Comparison of ENCODE assay signal across 8 cellular contexts in genomic region chr1:1000357-1001056, GRCh38. TPM values are rescaled to one million over a fixed set of nuclear protein-coding genes. Genes with fewer than 3 reads are reported as not detected.
DNase-seq lines count a peak whose midpoint lies in the region; ATAC-seq, FAIRE-seq and TF ChIP-seq lines count a peak whose summit lies in the region.

No MANE protein-coding gene starts in this region.

- no peak for TF ChIP-seq RAD21 in HCT116 (IDR thresholded peaks at IDR 0.05; ENCODE audit: low read depth)

- intact Hi-C loops in CD8-positive, alpha-beta T cell (cut with DNase I, micrococcal nuclease): loop anchor here (1.0 to 5.0 kb wide), 4 partner anchors 13 to 62 kb away; partner anchors contain the start of gene ISG15 (in 2 of the 2)
- intact Hi-C loops in HCT116 (cut with micrococcal nuclease) (loop anchor here (2.0 to 5.0 kb wide), 2 partner anchors 16 to 67 kb away; no protein-coding TSS in a partner anchor), upper lobe of right lung (cut with DNase I) (no loop called here)

- peak overlapping the region; percentile 19 for H3K27ac ChIP-seq in CD8-positive, alpha-beta T cell (ENCODE audit: low read depth, low read length)
- H3K27ac ChIP-seq in HCT116 (ENCODE audit: low read depth, low read length) (peak overlapping the region; percentile 99), osteoblast (ENCODE audit: low read depth, low read length) (peak overlapping the region; percentile 41), upper lobe of right lung (peak overlapping the region; percentile 95)

- peak; percentile 53 for ATAC-seq in CD8-positive, alpha-beta T cell
- peak; percentile 55 for ATAC-seq in HCT116
- ATAC-seq in upper lobe of right lung: peak; percentile 48

- DNase-seq in CD8-positive, alpha-beta T cell: peak in 6 of 7 experiments; percentile 55 to 89 (median 69)
- peak; percentile 87 for DNase-seq in HCT116 (ENCODE audit: low read depth, low spot score)
- DNase-seq in RPMI7951 (ENCODE audit: low read depth): peak; percentile 60
- DNase-seq in activated naive CD4-positive, alpha-beta T cell treated with anti-CD3 and anti-CD28 coated beads, Interleukin-2, amount 50 U/mL, for 16 hours: peak; percentile 80
- DNase-seq in frontal cortex (ENCODE audit: low spot score in 2 of 2): peak; percentile 85 to 94
- peak; percentile 99 for DNase-seq in osteoblast (ENCODE audit: insufficient read length, low spot score, missing footprints)
- peak; percentile 90 for DNase-seq in upper lobe of right lung
- no peak for DNase-seq in SHP77 (lab: John Stamatoyannopoulos, UW)

- H3K79me2 ChIP-seq in HCT116 (ENCODE audit: insufficient read depth, low read length) (peaks cover 29% of the 10 kb centered on the region), osteoblast (ENCODE audit: insufficient read depth, low read length) (no peaks in the 10 kb centered on the region)

- RAD21 ChIA-PET in HCT116 (lab: Charles Lee; ENCODE audit: low non-redundant PET in 1 of 2, low total read pairs in 2 of 2, uncharacterized antibody in 2 of 2, unreplicated experiment in 2 of 2): no interaction called here

- H3K4me3 Mint-ChIP-seq in CD8-positive, alpha-beta T cell: peak overlapping the region; percentile 82

- peaks cover 47% of the 10 kb centered on the region for H3K27me3 ChIP-seq in CD8-positive, alpha-beta T cell (ENCODE audit: insufficient read depth, low read length)
- H3K27me3 ChIP-seq in HCT116 (ENCODE audit: insufficient read depth, low read length) (no peaks in the 10 kb centered on the region), osteoblast (ENCODE audit: insufficient read depth, low read length) (peaks cover 50% of the 10 kb centered on the region), upper lobe of right lung (peaks cover 34% of the 10 kb centered on the region)

- FAIRE-seq in frontal cortex (lab: Jason Lieb, UNC): no peak

- no peaks in the 10 kb centered on the region for H3K9me2 ChIP-seq in HCT116 (ENCODE audit: insufficient read depth)

- H3K4me2 ChIP-seq in HCT116 (ENCODE audit: low read length) (peak overlapping the region; percentile 98), osteoblast (ENCODE audit: insufficient read depth, low read length) (peak overlapping the region; percentile 59)

- H3K4me3 ChIP-seq in CD8-positive, alpha-beta T cell (ENCODE audit: low read depth, low read length): peak overlapping the region; percentile 50
- peak overlapping the region; percentile 64 to 83 for H3K4me3 ChIP-seq in HCT116 (replicated peaks in 1 of 2; ENCODE audit: low read depth in 1 of 2, low read length in 2 of 2)
- H3K4me3 ChIP-seq in osteoblast (ENCODE audit: insufficient read depth, low read length): peak overlapping the region; percentile 60
- H3K4me3 ChIP-seq in upper lobe of right lung: peak overlapping the region; percentile 59

- peaks cover 63% of the 10 kb centered on the region for H3K4me1 ChIP-seq in CD8-positive, alpha-beta T cell (ENCODE audit: insufficient read depth, low read length)
- H3K4me1 ChIP-seq in HCT116 (ENCODE audit: control insufficient read depth in 1 of 2, insufficient read depth in 2 of 2, low read length in 2 of 2) (peaks cover 22 to 71% of the 10 kb centered on the region in 2 experiments), osteoblast (ENCODE audit: insufficient read depth, low read length) (peaks cover 4% of the 10 kb centered on the region), upper lobe of right lung (peaks cover 16% of the 10 kb centered on the region)

- H3K9ac ChIP-seq in HCT116 (ENCODE audit: low read length): peak overlapping the region; percentile 100

- H4K20me1 ChIP-seq in HCT116 (ENCODE audit: insufficient read depth): peaks cover 8% of the 10 kb centered on the region; the same call in 1 of the 2 replicates
- H4K20me1 ChIP-seq in osteoblast (ENCODE audit: insufficient read depth, low read length): peaks cover 3% of the 10 kb centered on the region

- CTCF ChIA-PET in CD8-positive, alpha-beta T cell (lab: Charles Lee): interaction anchor here (0.8 to 3.7 kb wide), 8 partner anchors 9 to 63 kb away, joined by 3 to 34 read pairs (median 7); partner anchors contain the start of genes ISG15 and PERM1
- CTCF ChIA-PET in HCT116 (lab: Charles Lee): interaction anchor here (1.0 to 4.0 kb wide), 3 partner anchors 13 to 64 kb away, joined by 5 to 26 read pairs (median 17); partner anchors contain the start of genes AGRN and ISG15

- H2AFZ ChIP-seq in HCT116 (ENCODE audit: low read depth, low read length, poor library complexity, severe bottlenecking) (no peak overlapping the region), osteoblast (ENCODE audit: low read length) (peak overlapping the region; percentile 22)

- no peaks in the 10 kb centered on the region for H3K36me3 ChIP-seq in CD8-positive, alpha-beta T cell (ENCODE audit: insufficient read depth, low read length)
- H3K36me3 ChIP-seq in HCT116 (ENCODE audit: control insufficient read depth in 1 of 2, insufficient read depth in 2 of 2, low read length in 2 of 2): no peaks in the 10 kb centered on the region
- H3K36me3 ChIP-seq in osteoblast (ENCODE audit: insufficient read depth, low read length): no peaks in the 10 kb centered on the region
- H3K36me3 ChIP-seq in upper lobe of right lung: no peaks in the 10 kb centered on the region

- H3K27ac Mint-ChIP-seq in CD8-positive, alpha-beta T cell: peak overlapping the region; percentile 94

- no TSS peak for BruUV-seq in HCT116 (replicated peaks; lab: Mats Ljungman, UMichigan)

- H3K27me3 Mint-ChIP-seq in CD8-positive, alpha-beta T cell (ENCODE audit: low read depth): peaks cover 33% of the 10 kb centered on the region

- H3K9me3 Mint-ChIP-seq in CD8-positive, alpha-beta T cell: no peaks in the 10 kb centered on the region

- TF ChIP-seq POLR2A in HCT116 (IDR thresholded peaks at IDR 0.05; ENCODE audit: borderline replicate concordance, extremely low read depth, insufficient read depth, insufficient read length): no peak

- no peaks in the 10 kb centered on the region for H3K36me3 Mint-ChIP-seq in CD8-positive, alpha-beta T cell

- POLR2A ChIA-PET in CD8-positive, alpha-beta T cell (lab: Charles Lee): interaction anchor here (1.1 kb wide), 1 partner anchor 13 kb away, joined by 3 read pairs; the partner anchor contains the start of gene ISG15
- POLR2A ChIA-PET in HCT116 (lab: Charles Lee): interaction anchor here (1.0 to 1.5 kb wide), 4 partner anchors 13 to 34 kb away, joined by 3 to 5 read pairs (median 3); partner anchors contain the start of genes ISG15 and PLEKHN1

- no peak for TF ChIP-seq CTCF in CD8-positive, alpha-beta T cell (IDR thresholded peaks at IDR 0.05)
- TF ChIP-seq CTCF in HCT116 (IDR thresholded peaks at IDR 0.05 in 2 of 3, conservative IDR thresholded peaks at IDR 0.05 in 1 of 3; ENCODE audit: borderline replicate concordance in 1 of 3, insufficient read depth in 1 of 3, low read depth in 2 of 3, low read length in 2 of 3) (no peak), osteoblast (IDR thresholded peaks at IDR 0.05; ENCODE audit: extremely low read depth, low read depth, low read length) (no peak), upper lobe of right lung (IDR thresholded peaks at IDR 0.05) (no peak)

- no peaks in the 10 kb centered on the region for H3K9me3 ChIP-seq in CD8-positive, alpha-beta T cell (ENCODE audit: low read length)
- H3K9me3 ChIP-seq in HCT116 (ENCODE audit: control insufficient read depth in 1 of 2, insufficient read depth in 1 of 2, low read depth in 1 of 2, low read length in 2 of 2): no peaks in the 10 kb centered on the region
- no peaks in the 10 kb centered on the region for H3K9me3 ChIP-seq in osteoblast (ENCODE audit: low read depth, low read length)
- H3K9me3 ChIP-seq in upper lobe of right lung: no peaks in the 10 kb centered on the region

- H3K4me1 Mint-ChIP-seq in CD8-positive, alpha-beta T cell (ENCODE audit: low read depth): peaks cover 28% of the 10 kb centered on the region

TF ChIP-seq in HCT116, 20 proteins besides CTCF, POLR2A, EP300 and RAD21 (continues in another document):
- TF ChIP-seq ELF1 (IDR thresholded peaks at IDR 0.05; ENCODE audit: borderline replicate concordance, low read depth): no peak
- no peak for TF ChIP-seq EGR1 (IDR thresholded peaks at IDR 0.05; ENCODE audit: low read depth)
- no peak for TF ChIP-seq YY1 (IDR thresholded peaks at IDR 0.05; ENCODE audit: extremely low read depth, insufficient replicate concordance, low read depth, low read length)
- TF ChIP-seq TCF7L2 (IDR thresholded peaks at IDR 0.05; ENCODE audit: borderline replicate concordance, extremely low read depth, insufficient read depth, insufficient read length): peak; percentile 42

RNA-seq across cellular contexts. Expression of gene HES4, which starts 0.6 kb away (rescaled TPM):
- 10 to 100 TPM; 26.0 to 30.9 TPM for total RNA-seq in CD8-positive, alpha-beta T cell
- total RNA-seq in HCT116 (2021; ENCODE audit: unreplicated experiment) (145 TPM), frontal cortex (20.0 TPM), osteoblast (0.29 and 0.72 TPM in 2 replicates), upper lobe of right lung (26.8 TPM)
- 88.1 and 110 TPM in 2 replicates for polyA plus RNA-seq in HCT116 (2012)
- 0.39 and 0.48 TPM in 2 replicates for total RNA-seq in RPMI7951 (2014; rRNA removed; shearing (Covaris generic))

RNA-seq across cellular contexts. Expression of gene ISG15, which starts 12.8 kb away (rescaled TPM):
- 10 to 100 TPM; 56.4 to 58.4 TPM for total RNA-seq in CD8-positive, alpha-beta T cell
- total RNA-seq in HCT116 (2021; ENCODE audit: unreplicated experiment): 140 TPM
- polyA plus RNA-seq in HCT116 (2012): 209 and 352 TPM in 2 replicates
- total RNA-seq in RPMI7951 (2014; rRNA removed; shearing (Covaris generic)): 77.9 and 78.8 TPM in 2 replicates
- total RNA-seq in frontal cortex: 11.0 TPM
- total RNA-seq in osteoblast: 55.4 and 90.5 TPM in 2 replicates
- total RNA-seq in upper lobe of right lung: 93.6 TPM

RNA-seq across cellular contexts. Expression of gene PERM1, which starts 18.6 kb away (rescaled TPM):
- total RNA-seq in CD8-positive, alpha-beta T cell: under 1 TPM in 1 of 2 experiments, not detected in 1; 0.08 TPM
- total RNA-seq in HCT116 (2021; ENCODE audit: unreplicated experiment): 0.39 TPM
- polyA plus RNA-seq in HCT116 (2012): 2.6 and 3.8 TPM in 2 replicates
- 0.12 TPM in 1 of 2 replicates, not detected in the other for total RNA-seq in RPMI7951 (2014; rRNA removed; shearing (Covaris generic))
- not detected for total RNA-seq in frontal cortex
- total RNA-seq in osteoblast: not detected in 2 replicates
- 0.35 TPM for total RNA-seq in upper lobe of right lung

RNA-seq across cellular contexts. Expression of gene AGRN, which starts 19.4 kb away (rescaled TPM):
- total RNA-seq in CD8-positive, alpha-beta T cell: 10 to 100 TPM; 12.1 to 14.0 TPM
- total RNA-seq in HCT116 (2021; ENCODE audit: unreplicated experiment): 134 TPM
- polyA plus RNA-seq in HCT116 (2012): 71.3 and 82.2 TPM in 2 replicates
- total RNA-seq in RPMI7951 (2014; rRNA removed; shearing (Covaris generic)): 42.8 and 64.0 TPM in 2 replicates
- total RNA-seq in frontal cortex: 51.8 TPM
- total RNA-seq in osteoblast: 14.7 and 30.0 TPM in 2 replicates
- 135 TPM for total RNA-seq in upper lobe of right lung

RNA-seq across cellular contexts. Expression of gene PLEKHN1, which starts 34.2 kb away (rescaled TPM):
- total RNA-seq in CD8-positive, alpha-beta T cell: under 1 TPM; 0.56 to 0.60 TPM
- total RNA-seq in HCT116 (2021; ENCODE audit: unreplicated experiment) (11.6 TPM), frontal cortex (not detected), osteoblast (0.36 and 0.88 TPM in 2 replicates), upper lobe of right lung (2.1 TPM)
- polyA plus RNA-seq in HCT116 (2012): 9.4 and 9.6 TPM in 2 replicates
- 0.60 and 0.88 TPM in 2 replicates for total RNA-seq in RPMI7951 (2014; rRNA removed; shearing (Covaris generic))

Comparison
In these comparisons a context has a peak if more than half of its experiments do, and no peak if none do; other contexts are left out.
1. DNase-seq: peak in CD8-positive, alpha-beta T cell (6 of 7), HCT116 (single experiment), RPMI7951 (single experiment), activated naive CD4-positive, alpha-beta T cell treated with anti-CD3 and anti-CD28 coated beads, Interleukin-2, amount 50 U/mL, for 16 hours (single experiment), frontal cortex (2 of 2), osteoblast (single experiment) and upper lobe of right lung (single experiment); none in SHP77 (0 of 2).
2. H3K27ac ChIP-seq: peak in every context shown above with its lines; median percentile 99 in HCT116; 95 in upper lobe of right lung; 41 in osteoblast; 19 in CD8-positive, alpha-beta T cell.
3. RNA of gene HES4, which starts 0.6 kb away (total RNA-seq): 145 TPM in HCT116 (single experiment), 26.0 to 30.9 TPM in CD8-positive, alpha-beta T cell, 26.8 TPM in upper lobe of right lung (single experiment) and 20.0 TPM in frontal cortex (single experiment); 0.29 to 0.72 TPM in osteoblast and 0.39 to 0.48 TPM in RPMI7951; every median in the first group is over 10 times any median in the second.
4. Peak in every context shown above with its lines, with median percentiles within 50 percentile points of each other: ATAC-seq and H3K4me3 ChIP-seq.